ENCODE assay signal across 8 cellular contexts in the genomic region with DNA sequence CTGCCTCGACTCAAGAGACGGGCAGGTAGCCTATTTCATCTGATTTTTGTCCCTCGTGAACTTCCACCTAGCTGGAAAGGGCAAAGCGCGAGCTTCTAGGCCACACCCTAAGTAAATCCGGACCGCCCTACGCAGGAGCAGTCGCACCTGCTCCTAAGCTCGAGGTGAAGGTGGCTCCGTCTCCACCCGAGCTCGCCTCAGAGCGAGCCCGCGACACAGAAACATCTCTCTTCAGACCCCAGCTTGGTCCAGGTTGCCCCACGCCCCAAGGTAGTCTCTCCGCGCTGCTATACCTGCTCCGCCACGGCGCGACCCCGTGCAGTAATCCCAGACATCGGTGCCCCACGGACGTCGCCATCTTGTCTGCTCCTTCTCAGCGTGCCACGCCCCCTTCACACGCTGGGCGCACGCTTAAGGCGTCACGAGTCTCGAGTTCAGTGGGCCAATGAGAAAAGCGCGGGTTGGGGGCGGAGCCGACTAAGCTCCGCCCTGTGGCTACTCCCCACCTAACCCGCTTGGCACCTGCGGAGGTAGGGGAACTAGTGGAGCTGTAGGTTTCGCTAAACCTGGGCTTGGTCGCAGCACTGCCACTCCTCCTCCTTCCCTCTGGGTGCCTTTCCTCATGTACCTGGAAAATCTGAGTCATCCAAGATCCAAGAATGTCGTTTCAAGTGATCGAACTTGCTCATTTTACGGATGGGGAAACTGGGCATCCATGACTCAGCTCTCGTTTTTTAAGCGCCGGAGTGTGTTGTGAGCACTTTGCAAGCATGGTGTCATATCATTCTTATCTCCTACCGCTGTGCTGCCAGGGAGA. TPM values are rescaled to one million over a fixed set of nuclear protein-coding genes. Genes with fewer than 3 reads are reported as not detected.
DNase-seq lines count a peak whose midpoint lies in the region; ATAC-seq and TF ChIP-seq lines count a peak whose summit lies in the region.

A gene (minus strand): TSS at position 365 of the 817 bp plus-strand sequence. CDS start 7 bp downstream, at position 358.

- H3K27me3 Mint-ChIP-seq in activated naive CD8-positive, alpha-beta T cell = no peaks in the 10 kb centered on the region

- peaks cover 43% of the 10 kb centered on the region for H3K79me2 ChIP-seq in osteoblast (ENCODE audit: insufficient read depth, low read length)

- H3K27ac Mint-ChIP-seq in activated naive CD8-positive, alpha-beta T cell = peak within 1 kb of the TSS; percentile 98

- H3K36me3 ChIP-seq in GM06990 (ENCODE audit: control insufficient read depth, insufficient read depth, low read length) = no peaks in the 10 kb centered on the region
- no peaks in the 10 kb centered on the region for H3K36me3 ChIP-seq in osteoblast (ENCODE audit: insufficient read depth, low read length)
- no peaks in the 10 kb centered on the region for H3K36me3 ChIP-seq in thoracic aorta

- H3K4me3 Mint-ChIP-seq in activated naive CD8-positive, alpha-beta T cell = peak within 1 kb of the TSS; percentile 99

- H3K4me1 ChIP-seq in osteoblast (ENCODE audit: insufficient read depth, low read length) (peaks cover 11% of the 10 kb centered on the region), thoracic aorta (ENCODE audit: control insufficient read depth in 1 of 2, low read depth in 2 of 2) (peaks cover 14 to 22% of the 10 kb centered on the region in 2 donors)

- peak within 1 kb of the TSS; percentile 100 for H3K4me2 ChIP-seq in osteoblast (ENCODE audit: insufficient read depth, low read length)

- ATAC-seq in HG02588 (IDR thresholded peaks at IDR 0.05; ENCODE audit: unreplicated experiment) (peak; percentile 69), thoracic aorta (ENCODE audit: insufficient number of reproducible peaks, low FRiP score, low read depth) (peak; percentile 95)

- H4K20me1 ChIP-seq in osteoblast (ENCODE audit: insufficient read depth, low read length) = peaks cover 6% of the 10 kb centered on the region

- H3K9me3 Mint-ChIP-seq in activated naive CD8-positive, alpha-beta T cell (ENCODE audit: low read depth) = no peaks in the 10 kb centered on the region

- no peaks in the 10 kb centered on the region for H3K27me3 ChIP-seq in GM06990 (replicated peaks; ENCODE audit: control insufficient read depth, insufficient read depth, low read length)
- H3K27me3 ChIP-seq in osteoblast (ENCODE audit: insufficient read depth, low read length) = no peaks in the 10 kb centered on the region
- no peaks in the 10 kb centered on the region for H3K27me3 ChIP-seq in thoracic aorta (replicated peaks; ENCODE audit: insufficient read depth)

- H2AFZ ChIP-seq in osteoblast (ENCODE audit: low read length) = peak within 1 kb of the TSS; percentile 84

- no peaks in the 10 kb centered on the region for H3K36me3 Mint-ChIP-seq in activated naive CD8-positive, alpha-beta T cell

- H3K4me3 ChIP-seq in GM06990 (replicated peaks; ENCODE audit: low read depth, low read length) (peak within 1 kb of the TSS; percentile 92), osteoblast (ENCODE audit: insufficient read depth, low read length) (peak within 1 kb of the TSS; percentile 97), thoracic aorta (peak within 1 kb of the TSS; percentile 92)

- peak within 1 kb of the TSS; percentile 96 for H3K27ac ChIP-seq in osteoblast (ENCODE audit: low read depth, low read length)
- peak within 1 kb of the TSS; percentile 69 to 72 for H3K27ac ChIP-seq in thoracic aorta

- H3K9me3 ChIP-seq in osteoblast (ENCODE audit: low read depth, low read length) (no peaks in the 10 kb centered on the region), thoracic aorta (no peaks in the 10 kb centered on the region)

- DNase-seq in GM06990 (ENCODE audit: extremely low read depth, insufficient read length) (peak; percentile 96), NCI-H1092 treated with DMSO at 0.1 percent for 48 hours (lab: John Stamatoyannopoulos, UW) (peak; percentile 95), SKM-1 (lab: John Stamatoyannopoulos, UW; ENCODE audit: unreplicated experiment) (peak; percentile 79), glomerular visceral epithelial cell (ENCODE audit: extremely low spot score) (peak; percentile 95), osteoblast (ENCODE audit: insufficient read length, low spot score, missing footprints) (peak; percentile 96), thoracic aorta (ENCODE audit: low spot score) (peak; percentile 88)

- H3K4me1 Mint-ChIP-seq in activated naive CD8-positive, alpha-beta T cell (ENCODE audit: low read depth) = peaks cover 32% of the 10 kb centered on the region

- TF ChIP-seq CTCF in GM06990 (IDR thresholded peaks at IDR 0.05; ENCODE audit: insufficient read depth, low read length, poor library complexity, severe bottlenecking) (no peak), osteoblast (IDR thresholded peaks at IDR 0.05; ENCODE audit: extremely low read depth, low read depth, low read length) (no peak), thoracic aorta (IDR thresholded peaks at IDR 0.05) (no peak)

RNA-seq across cellular contexts. Expression of the gene that starts here (rescaled TPM):
- total RNA-seq in osteoblast = 35.1 and 37.3 TPM in 2 replicates
- total RNA-seq in thoracic aorta = 10 to 100 TPM; 41.4 to 54.9 TPM

Comparison
In these comparisons a context has a peak if more than half of its experiments do, and no peak if none do; other contexts are left out.
1. Peak in every context shown above with its lines: DNase-seq, ATAC-seq, H3K4me3 ChIP-seq and H3K27ac ChIP-seq.